Comparison of ENCODE assay signal across 14 cellular contexts in the genomic region with DNA sequence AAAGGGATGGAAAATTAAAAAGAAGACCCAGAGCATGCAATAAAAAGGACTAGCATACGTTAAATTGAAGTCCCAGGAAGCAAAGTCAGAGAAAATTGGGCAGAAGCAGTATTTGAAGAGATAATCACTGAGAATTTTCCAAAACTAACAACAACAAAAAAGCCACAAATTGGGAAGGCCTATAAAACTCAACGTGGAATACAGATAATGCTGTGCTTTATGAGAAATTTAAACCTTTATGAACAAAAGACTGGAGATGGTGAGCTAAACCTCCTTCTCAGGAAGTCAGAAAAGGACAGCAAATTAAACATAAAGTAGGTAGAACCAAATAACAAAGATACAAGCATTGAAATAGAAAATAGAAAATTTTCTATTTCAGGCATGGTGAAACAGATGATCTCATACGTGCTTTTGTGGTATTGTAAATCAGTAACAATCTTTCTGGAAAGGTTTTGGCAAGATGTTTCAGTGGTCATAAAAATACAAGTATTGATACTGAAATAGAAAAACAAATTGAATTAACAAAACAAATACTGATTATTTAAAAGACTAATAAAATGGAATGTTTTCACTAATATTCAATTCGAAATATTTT. TPM values are rescaled to one million over a fixed set of nuclear protein-coding genes. Genes with fewer than 3 reads are reported as not detected.
A peak's percentile ranks its signal among the peaks of the same experiment; 100 is the strongest.
DNase-seq lines count a peak whose midpoint lies in the region; ATAC-seq and TF ChIP-seq lines count a peak whose summit lies in the region.
"Had no signal": no experiment of that assay in that cellular context is flagged by ENCODE, and none has a peak within 500 bp of the region (broad histone marks: within the 10 kb centered on the region; RNA-seq: fewer than 3 reads in every experiment).

No MANE protein-coding gene starts in this region.

- H3K27ac Mint-ChIP-seq in chondrocyte (ENCODE audit: unreplicated experiment) = peak overlapping the region; percentile 43
- H3K27ac Mint-ChIP-seq: activated naive CD8-positive, alpha-beta T cell treated with anti-CD3 and anti-CD28 coated beads, Interleukin-2, amount 10 ng/mL, durations not matched to agents 7 days and 5 days had no signal

- H3K4me3 Mint-ChIP-seq in chondrocyte (ENCODE audit: unreplicated experiment) = no peak overlapping the region
- H3K4me3 Mint-ChIP-seq: activated naive CD8-positive, alpha-beta T cell treated with anti-CD3 and anti-CD28 coated beads, Interleukin-2, amount 10 ng/mL, durations not matched to agents 7 days and 5 days had no signal

- no peaks in the 10 kb centered on the region for H3K4me1 ChIP-seq in left lung

- H3K4me1 Mint-ChIP-seq in chondrocyte (ENCODE audit: low read depth) = peaks cover 30% of the 10 kb centered on the region

- peaks cover 9% of the 10 kb centered on the region for H3K36me3 ChIP-seq in GM06990 (ENCODE audit: control insufficient read depth, insufficient read depth, low read length)
- peaks cover 0 to 61% of the 10 kb centered on the region in 2 donors for H3K36me3 ChIP-seq in left lung

- TF ChIP-seq CTCF in GM06990 (IDR thresholded peaks at IDR 0.05; ENCODE audit: insufficient read depth, low read length, poor library complexity, severe bottlenecking) = no peak
- TF ChIP-seq CTCF in chondrocyte (IDR thresholded peaks at IDR 0.05) = no peak
- TF ChIP-seq CTCF in left lung (IDR thresholded peaks at IDR 0.05) = no peak

- H3K27ac ChIP-seq in left lung = no peak overlapping the region
- H3K27ac ChIP-seq: spleen had no signal

- H3K36me3 Mint-ChIP-seq in chondrocyte (ENCODE audit: low read depth) = peaks cover 48% of the 10 kb centered on the region

- no peak overlapping the region for H3K4me3 ChIP-seq in GM06990 (replicated peaks; ENCODE audit: low read depth, low read length)
- no peak overlapping the region for H3K4me3 ChIP-seq in left lung
- H3K4me3 ChIP-seq: spleen had no signal

- no peaks in the 10 kb centered on the region for H3K9me3 ChIP-seq in left lung
- H3K9me3 ChIP-seq: spleen had no signal

- ATAC-seq in GM19438 (IDR thresholded peaks at IDR 0.05; ENCODE audit: low read depth, unreplicated experiment) (peak; percentile 87), HG02970 (IDR thresholded peaks at IDR 0.05; ENCODE audit: low FRiP score, unreplicated experiment) (peak; percentile 48), GM18520 (IDR thresholded peaks at IDR 0.05; ENCODE audit: unreplicated experiment) (no peak), left lung (no peak)
- ATAC-seq: HCT116 had no signal

- no peaks in the 10 kb centered on the region for H3K9me3 Mint-ChIP-seq in chondrocyte (ENCODE audit: low read depth)
- H3K9me3 Mint-ChIP-seq: activated naive CD8-positive, alpha-beta T cell treated with anti-CD3 and anti-CD28 coated beads, Interleukin-2, amount 10 ng/mL, durations not matched to agents 7 days and 5 days had no signal

- H3K27me3 ChIP-seq in GM06990 (replicated peaks; ENCODE audit: control insufficient read depth, insufficient read depth, low read length) (no peaks in the 10 kb centered on the region), left lung (no peaks in the 10 kb centered on the region)
- H3K27me3 ChIP-seq: spleen had no signal

- DNase-seq in GM06990 (ENCODE audit: extremely low read depth, insufficient read length) (peak; percentile 27), chondrocyte (ENCODE audit: low spot score) (no peak), NCI-H1436 treated with DMSO at 0.1 percent for 48 hours (lab: John Stamatoyannopoulos, UW) (no peak), left lung (no peak), AG08396 (ENCODE audit: low spot score) (no peak)
- DNase-seq: activated naive CD8-positive, alpha-beta T cell treated with anti-CD3 and anti-CD28 coated beads, Interleukin-2, amount 10 ng/mL, durations not matched to agents 7 days and 5 days; GDM1; Kasumi-1; NCI-H510A treated with DMSO at 0.1 percent for 48 hours; spleen had no signal

- intact Hi-C loops in left lung (cut with DNase I) = no loop called here

- no peaks in the 10 kb centered on the region for H3K27me3 Mint-ChIP-seq in chondrocyte (ENCODE audit: low read depth)
- H3K27me3 Mint-ChIP-seq: activated naive CD8-positive, alpha-beta T cell treated with anti-CD3 and anti-CD28 coated beads, Interleukin-2, amount 10 ng/mL, durations not matched to agents 7 days and 5 days had no signal

RNA-seq across cellular contexts. Expression of a gene that starts 55.6 kb away (rescaled TPM):
- total RNA-seq in chondrocyte (13.1 to 17.1 TPM (median 13.2 TPM) in 3 replicates), left lung (1 to 10 TPM; 7.9 to 8.2 TPM)

Comparison
In these comparisons a context has a peak if more than half of its experiments do, and no peak if none do; other contexts are left out.
1. ATAC-seq: peak in GM19438 (single experiment) and HG02970 (single experiment); none in GM18520 (single experiment) and left lung (single experiment).